Comparison of ENCODE assay signal across 8 cellular contexts in genomic region chr4:70992354-70992753, GRCh38. TPM values are rescaled to one million over a fixed set of nuclear protein-coding genes. Genes with fewer than 3 reads are reported as not detected.
DNase-seq lines count a peak whose midpoint lies in the region; ATAC-seq, FAIRE-seq and TF ChIP-seq lines count a peak whose summit lies in the region.

No MANE protein-coding gene starts in this region.

- peak overlapping the region; percentile 97 to 100 (median 98) for H3K4me3 Mint-ChIP-seq in IgD-negative memory B cell
- peak overlapping the region; percentile 93 for H3K4me3 Mint-ChIP-seq in activated naive CD8-positive, alpha-beta T cell treated with anti-CD3 and anti-CD28 coated beads for 36 hours

- peak overlapping the region in 2 of 3 donors; percentile 22 to 99 for H3K27ac Mint-ChIP-seq in IgD-negative memory B cell
- peak overlapping the region; percentile 90 for H3K27ac Mint-ChIP-seq in activated naive CD8-positive, alpha-beta T cell treated with anti-CD3 and anti-CD28 coated beads for 36 hours

- peak overlapping the region; percentile 53 for H3K4me3 ChIP-seq in mucosa of stomach (ENCODE audit: low read length)

- no peaks in the 10 kb centered on the region for H3K9me3 ChIP-seq in mucosa of stomach (ENCODE audit: control insufficient read depth, low read length)

- TF ChIP-seq CTCF in C4-2B (conservative IDR thresholded peaks at IDR 0.05) (no peak), D721Med (IDR thresholded peaks at IDR 0.05; ENCODE audit: insufficient read depth, missing control alignments) (no peak)

- no peaks in the 10 kb centered on the region for H3K36me3 Mint-ChIP-seq in IgD-negative memory B cell
- peaks cover 23% of the 10 kb centered on the region for H3K36me3 Mint-ChIP-seq in activated naive CD8-positive, alpha-beta T cell treated with anti-CD3 and anti-CD28 coated beads for 36 hours

- peak overlapping the region; percentile 81; the same call in 1 of the 2 replicates for H3K27ac ChIP-seq in C4-2B

- no peak for ATAC-seq in HG02840 (IDR thresholded peaks at IDR 0.05; ENCODE audit: low FRiP score, unreplicated experiment)
- no peak for ATAC-seq in HG02610 (IDR thresholded peaks at IDR 0.05; ENCODE audit: unreplicated experiment)
- ATAC-seq in GM19395 (IDR thresholded peaks at IDR 0.05; ENCODE audit: unreplicated experiment): no peak

- H3K9ac ChIP-seq in mucosa of stomach (ENCODE audit: low read length): peak overlapping the region; percentile 89

- FAIRE-seq in D721Med (lab: Jason Lieb, UNC): no peak

- H3K27me3 Mint-ChIP-seq in IgD-negative memory B cell: no peaks in the 10 kb centered on the region
- no peaks in the 10 kb centered on the region for H3K27me3 Mint-ChIP-seq in activated naive CD8-positive, alpha-beta T cell treated with anti-CD3 and anti-CD28 coated beads for 36 hours

- H3K9me3 Mint-ChIP-seq in IgD-negative memory B cell: no peaks in the 10 kb centered on the region
- no peaks in the 10 kb centered on the region for H3K9me3 Mint-ChIP-seq in activated naive CD8-positive, alpha-beta T cell treated with anti-CD3 and anti-CD28 coated beads for 36 hours

- H3K4me1 ChIP-seq in mucosa of stomach (ENCODE audit: control insufficient read depth, insufficient read depth, low read length): peaks cover 12% of the 10 kb centered on the region

- no peak for DNase-seq in activated naive CD8-positive, alpha-beta T cell treated with anti-CD3 and anti-CD28 coated beads for 36 hours
- DNase-seq in D721Med (ENCODE audit: insufficient read length, low spot score): no peak

- peaks cover 16 to 31% (median 27%) of the 10 kb centered on the region in 3 donors for H3K4me1 Mint-ChIP-seq in IgD-negative memory B cell
- peaks cover 37% of the 10 kb centered on the region for H3K4me1 Mint-ChIP-seq in activated naive CD8-positive, alpha-beta T cell treated with anti-CD3 and anti-CD28 coated beads for 36 hours

- H3K36me3 ChIP-seq in mucosa of stomach (ENCODE audit: control insufficient read depth, insufficient read depth, low read length): no peaks in the 10 kb centered on the region

- no peaks in the 10 kb centered on the region for H3K27me3 ChIP-seq in mucosa of stomach (ENCODE audit: control insufficient read depth, insufficient read depth, low read length)

RNA-seq across cellular contexts. Expression of gene DCK, which starts 1.1 kb away (rescaled TPM):
- polyA plus RNA-seq in IgD-negative memory B cell: 112 TPM
- total RNA-seq in activated naive CD8-positive, alpha-beta T cell treated with anti-CD3 and anti-CD28 coated beads for 36 hours: 10 to 100 TPM; 33.4 to 34.3 TPM
